Comparison of ENCODE assay signal across 15 cellular contexts in genomic region chr10:103799341-103799740, GRCh38. TPM values are rescaled to one million over a fixed set of nuclear protein-coding genes. Genes with fewer than 3 reads are reported as not detected.
DNase-seq lines count a peak whose midpoint lies in the region; ATAC-seq and TF ChIP-seq lines count a peak whose summit lies in the region.
"Had no signal": no experiment of that assay in that cellular context is flagged by ENCODE, and none has a peak within 500 bp of the region (broad histone marks: within the 10 kb centered on the region; RNA-seq: fewer than 3 reads in every experiment).

No MANE protein-coding gene starts in this region.

- no peak overlapping the region for H3K4me3 Mint-ChIP-seq in activated CD8-positive, alpha-beta memory T cell treated with anti-CD3 and anti-CD28 coated beads, Interleukin-2, amount 10 ng/mL, durations not matched to agents 7 days and 5 days
- no peak overlapping the region for H3K4me3 Mint-ChIP-seq in progenitor cell of endocrine pancreas (ENCODE audit: low read depth)
- H3K4me3 Mint-ChIP-seq: CD4-positive, alpha-beta T cell had no signal

- H3K4me3 ChIP-seq in epithelial cell of esophagus (ENCODE audit: low read length), result no peak overlapping the region
- H3K4me3 ChIP-seq: MG63, PC-9 had no signal

- H3K4me1 Mint-ChIP-seq in activated CD8-positive, alpha-beta memory T cell treated with anti-CD3 and anti-CD28 coated beads, Interleukin-2, amount 10 ng/mL, durations not matched to agents 7 days and 5 days, result peaks cover 41% of the 10 kb centered on the region
- peaks cover 36% of the 10 kb centered on the region for H3K4me1 Mint-ChIP-seq in progenitor cell of endocrine pancreas (ENCODE audit: low read depth)

- peak overlapping the region; percentile 84 for H3K27ac Mint-ChIP-seq in activated CD8-positive, alpha-beta memory T cell treated with anti-CD3 and anti-CD28 coated beads, Interleukin-2, amount 10 ng/mL, durations not matched to agents 7 days and 5 days
- H3K27ac Mint-ChIP-seq in progenitor cell of endocrine pancreas, result peak overlapping the region; percentile 64
- H3K27ac Mint-ChIP-seq: CD4-positive, alpha-beta T cell had no signal

- ATAC-seq in activated CD8-positive, alpha-beta memory T cell treated with anti-CD3 and anti-CD28 coated beads, Interleukin-2, amount 10 ng/mL, durations not matched to agents 7 days and 5 days, result no peak
- no peak for ATAC-seq in HG02840 (IDR thresholded peaks at IDR 0.05; ENCODE audit: low FRiP score, unreplicated experiment)
- ATAC-seq: Right ventricle myocardium inferior had no signal

- H3K36me3 Mint-ChIP-seq in activated CD8-positive, alpha-beta memory T cell treated with anti-CD3 and anti-CD28 coated beads, Interleukin-2, amount 10 ng/mL, durations not matched to agents 7 days and 5 days, result no peaks in the 10 kb centered on the region
- peaks cover 10% of the 10 kb centered on the region for H3K36me3 Mint-ChIP-seq in progenitor cell of endocrine pancreas (ENCODE audit: insufficient read depth)

- CTCF ChIA-PET in activated CD8-positive, alpha-beta memory T cell treated with anti-CD3 and anti-CD28 coated beads, Interleukin-2, amount 10 ng/mL, durations not matched to agents 7 days and 5 days (lab: Charles Lee), result interaction anchor here (1.1 kb wide), 2 partner anchors 15 to 40 kb away, joined by 3 to 5 read pairs; no protein-coding TSS in a partner anchor

- no peak for DNase-seq in activated CD8-positive, alpha-beta memory T cell treated with anti-CD3 and anti-CD28 coated beads, Interleukin-2, amount 10 ng/mL, durations not matched to agents 7 days and 5 days
- no peak for DNase-seq in activated CD8-positive, alpha-beta memory T cell treated with anti-CD3 and anti-CD28 coated beads, Interleukin-2, amount 50 U/mL, for 4 hours
- peak; percentile 28 for DNase-seq in ELR (ENCODE audit: low read depth)
- DNase-seq in epithelial cell of esophagus (ENCODE audit: low read depth), result peak; percentile 50
- DNase-seq in progenitor cell of endocrine pancreas (ENCODE audit: low spot score, unreplicated experiment), result no peak
- DNase-seq in D341Med (ENCODE audit: low spot score), result no peak
- DNase-seq: CD4-positive, alpha-beta T cell; MG63; NCI-H187 treated with DMSO at 0.1 percent for 48 hours; NCI-H2171; NCI-H446 treated with DMSO at 0.1 percent for 48 hours; NCI-H774; PC-9 had no signal

- H3K27me3 Mint-ChIP-seq in activated CD8-positive, alpha-beta memory T cell treated with anti-CD3 and anti-CD28 coated beads, Interleukin-2, amount 10 ng/mL, durations not matched to agents 7 days and 5 days, result peaks cover 4% of the 10 kb centered on the region
- H3K27me3 Mint-ChIP-seq in progenitor cell of endocrine pancreas, result no peaks in the 10 kb centered on the region
- H3K27me3 Mint-ChIP-seq: CD4-positive, alpha-beta T cell had no signal

- TF ChIP-seq CTCF in epithelial cell of esophagus (IDR thresholded peaks at IDR 0.05; ENCODE audit: insufficient read depth, low read depth, low read length, missing control alignments) (no peak), progenitor cell of endocrine pancreas (IDR thresholded peaks at IDR 0.05; ENCODE audit: unreplicated experiment) (no peak)

- H3K9me3 Mint-ChIP-seq in activated CD8-positive, alpha-beta memory T cell treated with anti-CD3 and anti-CD28 coated beads, Interleukin-2, amount 10 ng/mL, durations not matched to agents 7 days and 5 days (ENCODE audit: low read depth), result no peaks in the 10 kb centered on the region
- H3K9me3 Mint-ChIP-seq in progenitor cell of endocrine pancreas (ENCODE audit: low read depth), result no peaks in the 10 kb centered on the region
- H3K9me3 Mint-ChIP-seq: CD4-positive, alpha-beta T cell had no signal

RNA-seq across cellular contexts. Expression of gene SH3PXD2A, which starts 56.0 kb away (rescaled TPM):
- 10 to 100 TPM; 12.4 to 14.5 TPM for total RNA-seq in activated CD8-positive, alpha-beta memory T cell treated with anti-CD3 and anti-CD28 coated beads, Interleukin-2, amount 10 ng/mL, durations not matched to agents 7 days and 5 days
- 25.5 and 28.0 TPM in 2 replicates for total RNA-seq in progenitor cell of endocrine pancreas

Comparison
In these comparisons a context has a peak if more than half of its experiments do, and no peak if none do; other contexts are left out.
1. DNase-seq: peak in ELR (single experiment) and epithelial cell of esophagus (single experiment); none in activated CD8-positive, alpha-beta memory T cell treated with anti-CD3 and anti-CD28 coated beads, Interleukin-2, amount 10 ng/mL, durations not matched to agents 7 days and 5 days (single experiment), activated CD8-positive, alpha-beta memory T cell treated with anti-CD3 and anti-CD28 coated beads, Interleukin-2, amount 50 U/mL, for 4 hours (single experiment), progenitor cell of endocrine pancreas (single experiment) and D341Med (single experiment).